Comparison of ENCODE assay signal across 8 cellular contexts in genomic region chr19:17946965-17947784, GRCh38. TPM values are rescaled to one million over a fixed set of nuclear protein-coding genes. Genes with fewer than 3 reads are reported as not detected.
DNase-seq lines count a peak whose midpoint lies in the region; ATAC-seq, FAIRE-seq and TF ChIP-seq lines count a peak whose summit lies in the region.

No MANE protein-coding gene starts in this region.

- peaks cover 6% of the 10 kb centered on the region for H4K20me1 ChIP-seq in SK-N-SH (ENCODE audit: insufficient read depth)

- TF ChIP-seq EP300 in SK-N-SH (IDR thresholded peaks at IDR 0.05; ENCODE audit: borderline replicate concordance in 1 of 2, low read depth in 1 of 2, low read length in 1 of 2) = no peak

- H2AFZ ChIP-seq in SK-N-SH (ENCODE audit: low read depth) = peak overlapping the region; percentile 79

- DNase-seq in activated effector memory CD4-positive, alpha-beta T cell treated with anti-CD3 and anti-CD28 coated beads, Interleukin-2, amount 50 U/mL, for 16 hours = peak; percentile 69
- no peak for DNase-seq in activated effector memory CD4-positive, alpha-beta T cell treated with Interleukin-2 at 50 U/mL for 16 hours
- DNase-seq in SK-N-SH = no peak
- DNase-seq in fibroblast of pulmonary artery (ENCODE audit: low read depth) = no peak
- peak in 4 of 6 donors; percentile 28 to 82 (median 46) for DNase-seq in pancreas
- DNase-seq in NCI-H1105 treated with DMSO at 0.1 percent for 48 hours (lab: John Stamatoyannopoulos, UW) = no peak
- no peak for DNase-seq in COLO829 (ENCODE audit: low spot score)

- H3K27ac ChIP-seq in SK-N-SH (ENCODE audit: low read depth in 2 of 2, low read length in 1 of 2) (peak overlapping the region in 1 of 2 experiments; percentile 46; a peak in 1 of 4 replicates), pancreas (peak overlapping the region in 1 of 4 donors; percentile 34)

- CTCF ChIA-PET in SK-N-SH (lab: Yijun Ruan, JAX) = interaction anchor here (0.7 to 21.7 kb wide), 5 partner anchors 12 to 151 kb away, joined by 3 to 464 read pairs (median 4); partner anchors contain the start of gene CCDC124

- intact Hi-C loops in pancreas (cut with DNase I) = no loop called here

- H3K9me2 ChIP-seq in SK-N-SH = no peaks in the 10 kb centered on the region

- peak overlapping the region; percentile 91 for H3K4me2 ChIP-seq in SK-N-SH

- peak overlapping the region; percentile 53; the same call in 1 of the 2 replicates for H3K9ac ChIP-seq in SK-N-SH

- 23% methylated on average over 12 of the region's 29 CpGs for WGBS in SK-N-SH (ENCODE audit: low lambda C conversion rate)
- WGBS in pancreas, 2 donors = 18% methylated on average over 29 of the region's 29 CpGs

- TF ChIP-seq CTCF in SK-N-SH (IDR thresholded peaks at IDR 0.05) (no peak), fibroblast of pulmonary artery (IDR thresholded peaks at IDR 0.05; ENCODE audit: low read length, missing control alignments) (no peak), pancreas (IDR thresholded peaks at IDR 0.05) (no peak)

- H3K4me1 ChIP-seq in SK-N-SH (ENCODE audit: control insufficient read depth in 1 of 2, insufficient read depth in 2 of 2, low read depth in 1 of 2, low read length in 1 of 2) (peaks cover 11 to 17% of the 10 kb centered on the region in 2 experiments; a peak in 2 of 4 replicates), pancreas (peaks cover 0 to 16% (median 13%) of the 10 kb centered on the region in 3 donors)

- H3K9me3 ChIP-seq in SK-N-SH (no peaks in the 10 kb centered on the region), pancreas (no peaks in the 10 kb centered on the region)

- H3K27me3 ChIP-seq in SK-N-SH (ENCODE audit: insufficient read depth) (peaks cover 22% of the 10 kb centered on the region), pancreas (peaks cover 0 to 6% (median under 1%) of the 10 kb centered on the region in 4 donors)

- H3F3A ChIP-seq in SK-N-SH (replicated peaks; ENCODE audit: insufficient read depth) = peaks cover 18% of the 10 kb centered on the region

- no peaks in the 10 kb centered on the region for H3K79me2 ChIP-seq in SK-N-SH (ENCODE audit: insufficient read depth)

- no peak for FAIRE-seq in pancreas (lab: Jason Lieb, UNC)

- TF ChIP-seq RAD21 in SK-N-SH (IDR thresholded peaks at IDR 0.05; ENCODE audit: low read length) = no peak

- peak; percentile 13 for ATAC-seq in HG02981 (IDR thresholded peaks at IDR 0.05; ENCODE audit: unreplicated experiment)
- ATAC-seq in pancreas = peak; percentile 35 to 64 (median 46)

- H3K4me3 ChIP-seq in SK-N-SH (ENCODE audit: low read depth in 2 of 2, low read length in 1 of 2) (peak overlapping the region; percentile 49 to 67), fibroblast of pulmonary artery (replicated peaks; ENCODE audit: low read depth, low read length) (peak overlapping the region; percentile 49), pancreas (peak overlapping the region; percentile 26 to 77 (median 66))

- POLR2A ChIA-PET in SK-N-SH (lab: Yijun Ruan, JAX) = interaction anchor here (0.7 to 1.9 kb wide), 3 partner anchors 26 to 617 kb away, joined by 3 to 4 read pairs (median 3); partner anchors contain the start of gene RPL18A

- peaks cover 0 to 2% of the 10 kb centered on the region in 2 experiments for H3K36me3 ChIP-seq in SK-N-SH (replicated peaks in 1 of 2; ENCODE audit: control insufficient read depth in 1 of 2, insufficient read depth in 2 of 2, low read length in 1 of 2)
- H3K36me3 ChIP-seq in pancreas = peaks cover 0 to 3% (median 0%) of the 10 kb centered on the region in 3 donors

TF ChIP-seq in SK-N-SH, 30 proteins besides CTCF, POLR2A, EP300 and RAD21:
- TF ChIP-seq ZBTB33 (IDR thresholded peaks at IDR 0.05; ENCODE audit: borderline replicate concordance, low read depth) (no peak), SMC3 (IDR thresholded peaks at IDR 0.05; ENCODE audit: low read depth, low read length) (no peak), SIN3A (IDR thresholded peaks at IDR 0.05; ENCODE audit: borderline replicate concordance, low read depth, low read length) (no peak), MXI1 (IDR thresholded peaks at IDR 0.05; ENCODE audit: low read depth, low read length) (peak; percentile 11; the same call in 1 of the 2 replicates)
TF ChIP-seq in SK-N-SH: peak in this region for 1.

RNA-seq across cellular contexts. Expression of gene CCDC124, which starts 14.4 kb away (rescaled TPM):
- polyA plus RNA-seq in SK-N-SH (2012; rRNA removed) = 157 and 231 TPM in 2 replicates
- polyA plus RNA-seq in SK-N-SH (2012; cell fraction: cytosol; rRNA removed) = 136 and 171 TPM in 2 replicates
- polyA plus RNA-seq in SK-N-SH (2012; cell fraction: nucleus; rRNA removed) = 162 and 202 TPM in 2 replicates
- total RNA-seq in pancreas = 10 to 100 TPM; 15.0 to 35.5 (median 28.9) TPM
- polyA plus RNA-seq in pancreas = 10 to 100 TPM; 62.0 to 71.8 TPM

RNA-seq across cellular contexts. Expression of gene KCNN1, which starts 19.7 kb away (rescaled TPM):
- polyA plus RNA-seq in SK-N-SH (2012; rRNA removed) (2.7 and 3.6 TPM in 2 replicates), pancreas (under 1 TPM; 0.08 to 0.33 TPM)
- polyA plus RNA-seq in SK-N-SH (2012; cell fraction: cytosol; rRNA removed) = 1.6 and 2.7 TPM in 2 replicates
- 3.2 and 4.4 TPM in 2 replicates for polyA plus RNA-seq in SK-N-SH (2012; cell fraction: nucleus; rRNA removed)
- under 1 TPM in 1 of 6 donors, not detected in 5; 0.19 TPM for total RNA-seq in pancreas

Comparison
In these comparisons a context has a peak if more than half of its experiments do, and no peak if none do; other contexts are left out.
1. DNase-seq: peak in activated effector memory CD4-positive, alpha-beta T cell treated with anti-CD3 and anti-CD28 coated beads, Interleukin-2, amount 50 U/mL, for 16 hours (single experiment) and pancreas (4 of 6); none in activated effector memory CD4-positive, alpha-beta T cell treated with Interleukin-2 at 50 U/mL for 16 hours (single experiment), SK-N-SH (single experiment), fibroblast of pulmonary artery (single experiment), NCI-H1105 treated with DMSO at 0.1 percent for 48 hours (single experiment) and COLO829 (single experiment).
2. Peak in every context shown above with its lines, with median percentiles within 50 percentile points of each other: H3K4me3 ChIP-seq.